Comparison of ENCODE assay signal across 8 cellular contexts in the genomic region with DNA sequence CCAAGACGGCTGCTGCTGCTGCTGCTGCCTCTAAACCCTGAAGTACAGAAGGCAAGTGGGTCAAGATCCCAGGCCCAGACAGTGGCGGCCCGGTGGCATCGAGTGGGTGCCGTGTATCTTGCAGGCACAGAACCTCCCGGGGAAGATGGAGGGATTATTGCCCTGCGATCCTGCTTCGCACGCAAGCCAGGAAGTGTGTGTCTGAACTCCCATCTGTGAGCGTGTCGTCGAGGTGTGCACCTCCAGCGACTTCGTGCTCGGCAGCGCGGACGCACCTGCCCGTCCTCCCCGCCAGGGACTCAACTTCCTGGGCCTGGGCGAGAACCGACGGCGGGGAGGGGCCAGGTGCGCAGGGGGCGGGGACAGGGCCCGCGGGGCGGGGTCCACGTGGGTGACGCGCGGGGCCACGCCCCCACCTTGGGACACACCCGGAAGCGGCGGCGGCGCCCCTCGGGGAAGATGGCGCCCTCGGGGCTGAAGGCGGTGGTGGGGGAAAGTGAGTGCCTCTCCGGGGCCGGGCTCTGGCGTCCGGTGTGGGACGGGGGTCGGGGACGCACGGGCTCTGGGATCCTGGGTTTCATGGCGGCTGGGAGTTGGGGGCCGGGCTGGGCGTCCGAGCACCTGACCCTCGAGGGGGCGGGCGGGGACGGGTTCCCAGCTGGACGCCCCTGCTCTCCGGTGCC. TPM values are rescaled to one million over a fixed set of nuclear protein-coding genes. Genes with fewer than 3 reads are reported as not detected.
DNase-seq lines count a peak whose midpoint lies in the region; ATAC-seq and TF ChIP-seq lines count a peak whose summit lies in the region.

A gene (plus strand): TSS at position 420 of the 683 bp plus-strand sequence. CDS start 40 bp downstream, at position 460.

- no peak within 1 kb of the TSS for H2AFZ ChIP-seq in HCT116 (ENCODE audit: low read depth, low read length, poor library complexity, severe bottlenecking)

- H3K36me3 ChIP-seq in HCT116 (ENCODE audit: control insufficient read depth in 1 of 2, insufficient read depth in 2 of 2, low read length in 2 of 2): no peaks in the 10 kb centered on the region

- ATAC-seq in HCT116 (peak; percentile 91), GM21526 (IDR thresholded peaks at IDR 0.05; ENCODE audit: low FRiP score, unreplicated experiment) (no peak)

- peaks cover 20% of the 10 kb centered on the region for H3K79me2 ChIP-seq in HCT116 (ENCODE audit: insufficient read depth, low read length)

- no TSS peak for BruUV-seq in HCT116 (replicated peaks; lab: Mats Ljungman, UMichigan)

- peaks cover 8 to 14% of the 10 kb centered on the region in 2 experiments; a peak in 3 of 4 replicates for H3K4me1 ChIP-seq in HCT116 (ENCODE audit: control insufficient read depth in 1 of 2, insufficient read depth in 2 of 2, low read length in 2 of 2)

- peak within 1 kb of the TSS; percentile 92 for H3K9ac ChIP-seq in HCT116 (ENCODE audit: low read length)

- POLR2A ChIA-PET in HCT116 (lab: Charles Lee): interaction anchor here (1.6 kb wide), 1 partner anchor 8 kb away, joined by 6 read pairs; a partner anchor contains a TSS

- no peaks in the 10 kb centered on the region for H3K9me2 ChIP-seq in HCT116 (ENCODE audit: insufficient read depth)

- peak within 1 kb of the TSS; percentile 84 for H3K27ac ChIP-seq in HCT116 (ENCODE audit: low read depth, low read length)

- peaks cover 0 to 4% of the 10 kb centered on the region in 2 experiments; a peak in 1 of 4 replicates for H3K9me3 ChIP-seq in HCT116 (ENCODE audit: control insufficient read depth in 1 of 2, insufficient read depth in 1 of 2, low read depth in 1 of 2, low read length in 2 of 2)

- no peak for TF ChIP-seq POLR2A in HCT116 (IDR thresholded peaks at IDR 0.05; ENCODE audit: borderline replicate concordance, extremely low read depth, insufficient read depth, insufficient read length)

- no peak for TF ChIP-seq RAD21 in HCT116 (IDR thresholded peaks at IDR 0.05; ENCODE audit: low read depth)

- in situ Hi-C loops in T47D (cut with HindIII; ENCODE audit: low pct_unique_long_range_greater_than_20kb, low sequenced_read_pairs): no loop called here

- H3K4me3 ChIP-seq in HCT116 (replicated peaks in 1 of 2; ENCODE audit: low read depth in 1 of 2, low read length in 2 of 2): peak within 1 kb of the TSS; percentile 94 to 97
- peak within 1 kb of the TSS; percentile 6; the same call in 1 of the 2 replicates for H3K4me3 ChIP-seq in WI38 (ENCODE audit: low read depth, low read length)

- no peaks in the 10 kb centered on the region for H4K20me1 ChIP-seq in HCT116 (ENCODE audit: insufficient read depth)

- peak in 1 of 3 experiments; percentile 22; a peak in 1 of 6 replicates for TF ChIP-seq CTCF in HCT116 (IDR thresholded peaks at IDR 0.05 in 2 of 3, conservative IDR thresholded peaks at IDR 0.05 in 1 of 3; ENCODE audit: borderline replicate concordance in 1 of 3, insufficient read depth in 1 of 3, low read depth in 2 of 3, low read length in 2 of 3)
- no peak for TF ChIP-seq CTCF in WI38 (IDR thresholded peaks at IDR 0.05; ENCODE audit: low read depth, low read length)

- RAD21 ChIA-PET in HCT116 (lab: Charles Lee; ENCODE audit: low non-redundant PET in 1 of 2, low total read pairs in 2 of 2, uncharacterized antibody in 2 of 2, unreplicated experiment in 2 of 2): no interaction called here

- peak; percentile 93 for DNase-seq in DMS53 (lab: John Stamatoyannopoulos, UW)
- DNase-seq in HCT116 (ENCODE audit: low read depth, low spot score): peak; percentile 76
- peak; percentile 66 for DNase-seq in NCI-H146 (lab: John Stamatoyannopoulos, UW)
- peak; percentile 82 to 89 for DNase-seq in T47D (ENCODE audit: low read depth in 1 of 2, low spot score in 1 of 2)
- peak; percentile 88 for DNase-seq in kidney tubule cell (ENCODE audit: low spot score)
- DNase-seq in stimulated activated CD4-positive, alpha-beta T cell treated with anti-CD3 and anti-CD28 coated beads, Interleukin-4, amount 100 ng/mL, for 48 hours (ENCODE audit: low read depth in 2 of 2): peak; percentile 83 to 94

- peak within 1 kb of the TSS; percentile 93 for H3K4me2 ChIP-seq in HCT116 (ENCODE audit: low read length)

- intact Hi-C loops in HCT116 (cut with micrococcal nuclease): no loop called here

- CTCF ChIA-PET in HCT116 (lab: Charles Lee): interaction anchor here (1.1 to 1.5 kb wide), 3 partner anchors 44 to 217 kb away, joined by 3 to 6 read pairs (median 5); a partner anchor contains a TSS

- no peaks in the 10 kb centered on the region for H3K27me3 ChIP-seq in HCT116 (ENCODE audit: insufficient read depth, low read length)

TF ChIP-seq in HCT116, 20 proteins besides CTCF, POLR2A, EP300 and RAD21:
- TF ChIP-seq CBX3 (IDR thresholded peaks at IDR 0.05; ENCODE audit: low read depth) (peak; percentile 100), POLR2AphosphoS5 (IDR thresholded peaks at IDR 0.05; ENCODE audit: low read depth, low read length) (peak; percentile 81), SIN3A (IDR thresholded peaks at IDR 0.05; ENCODE audit: low read depth) (peak; percentile 47; the same call in 1 of the 2 replicates), SP1 (IDR thresholded peaks at IDR 0.05; ENCODE audit: low read depth) (peak; percentile 56; the same call in 1 of the 2 replicates), JUND (IDR thresholded peaks at IDR 0.05) (no peak), YY1 (IDR thresholded peaks at IDR 0.05; ENCODE audit: extremely low read depth, insufficient replicate concordance, low read depth, low read length) (peak; percentile 92), SRF (IDR thresholded peaks at IDR 0.05; ENCODE audit: low read depth) (no peak)
- TF ChIP-seq, protein P1, sequence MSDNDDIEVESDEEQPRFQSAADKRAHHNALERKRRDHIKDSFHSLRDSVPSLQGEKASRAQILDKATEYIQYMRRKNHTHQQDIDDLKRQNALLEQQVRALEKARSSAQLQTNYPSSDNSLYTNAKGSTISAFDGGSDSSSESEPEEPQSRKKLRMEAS (IDR thresholded peaks at IDR 0.05): peak; percentile 100

RNA-seq across cellular contexts. Expression of the gene that starts here (rescaled TPM):
- 141 TPM for total RNA-seq in HCT116 (2021; ENCODE audit: unreplicated experiment)
- polyA plus RNA-seq in HCT116 (2012): 144 and 186 TPM in 2 replicates
